In genomic region chr15:40941528-40942336, GRCh38 we compare ENCODE assay signal across 8 cellular contexts. TPM values are rescaled to one million over a fixed set of nuclear protein-coding genes. Genes with fewer than 3 reads are reported as not detected.
DNase-seq lines count a peak whose midpoint lies in the region; ATAC-seq and TF ChIP-seq lines count a peak whose summit lies in the region.

No MANE protein-coding gene starts in this region.

- TF ChIP-seq RAD21 in HCT116 (IDR thresholded peaks at IDR 0.05; ENCODE audit: low read depth): peak; percentile 53

- CTCF ChIA-PET in HCT116 (lab: Charles Lee): interaction anchor here (0.8 to 2.7 kb wide), 13 partner anchors 9 to 289 kb away, joined by 3 to 36 read pairs (median 5); partner anchors contain the start of genes CHAC1, CHP1 and DLL4

- ATAC-seq in HCT116: peak; percentile 87
- ATAC-seq in GM18870 (IDR thresholded peaks at IDR 0.05; ENCODE audit: unreplicated experiment): no peak

- POLR2A ChIA-PET in HCT116 (lab: Charles Lee): interaction anchor here (1.0 to 5.7 kb wide), 4 partner anchors 11 to 17 kb away, joined by 3 to 39 read pairs (median 22); partner anchors contain the start of genes CHAC1 and DLL4

- H3K36me3 ChIP-seq in HCT116 (ENCODE audit: control insufficient read depth in 1 of 2, insufficient read depth in 2 of 2, low read length in 2 of 2): no peaks in the 10 kb centered on the region
- no peaks in the 10 kb centered on the region for H3K36me3 ChIP-seq in breast epithelium

- no peaks in the 10 kb centered on the region for H3K27me3 ChIP-seq in HCT116 (ENCODE audit: insufficient read depth, low read length)
- no peaks in the 10 kb centered on the region for H3K27me3 ChIP-seq in breast epithelium

- peak overlapping the region; percentile 46 for H2AFZ ChIP-seq in HCT116 (ENCODE audit: low read depth, low read length, poor library complexity, severe bottlenecking)

- peak overlapping the region; percentile 53 to 60 for H3K4me3 ChIP-seq in HCT116 (replicated peaks in 1 of 2; ENCODE audit: low read depth in 1 of 2, low read length in 2 of 2)
- peak overlapping the region; percentile 44 to 77 (median 61) for H3K4me3 ChIP-seq in breast epithelium
- H3K4me3 ChIP-seq in skin epidermis: peak overlapping the region; percentile 23 to 56 (median 45)

- RAD21 ChIA-PET in HCT116 (lab: Charles Lee; ENCODE audit: low non-redundant PET in 1 of 2, low total read pairs in 2 of 2, uncharacterized antibody in 2 of 2, unreplicated experiment in 2 of 2): interaction anchor here in 1 of 2 experiments (1.2 to 1.6 kb wide), 2 partner anchors 13 to 35 kb away, joined by 4 read pairs; partner anchors contain the start of gene DLL4

- intact Hi-C loops in HCT116 (cut with micrococcal nuclease): no loop called here
- intact Hi-C loops in breast epithelium (cut with DNase I; ENCODE audit: low total_unique reads): no loop called here

- peak overlapping the region; percentile 73 for H3K9ac ChIP-seq in HCT116 (ENCODE audit: low read length)

- no TSS peak for BruUV-seq in HCT116 (replicated peaks; lab: Mats Ljungman, UMichigan)

- peak; percentile 70 for TF ChIP-seq CTCF in GM12874 (IDR thresholded peaks at IDR 0.05; ENCODE audit: insufficient read depth, low read depth, low read length)
- TF ChIP-seq CTCF in HCT116 (IDR thresholded peaks at IDR 0.05 in 2 of 3, conservative IDR thresholded peaks at IDR 0.05 in 1 of 3; ENCODE audit: borderline replicate concordance in 1 of 3, insufficient read depth in 1 of 3, low read depth in 2 of 3, low read length in 2 of 3): peak; percentile 20 to 33 (median 32); a peak in 3 of 6 replicates
- TF ChIP-seq CTCF in breast epithelium (IDR thresholded peaks at IDR 0.05): peak in 1 of 3 donors; percentile 92

- no peaks in the 10 kb centered on the region for H3K9me2 ChIP-seq in HCT116 (ENCODE audit: insufficient read depth)

- peak overlapping the region; percentile 97 for H3K4me2 ChIP-seq in HCT116 (ENCODE audit: low read length)

- H3K79me2 ChIP-seq in HCT116 (ENCODE audit: insufficient read depth, low read length): no peaks in the 10 kb centered on the region

- H3K27ac ChIP-seq in HCT116 (ENCODE audit: low read depth, low read length): peak overlapping the region; percentile 72
- peak overlapping the region; percentile 85 to 89 for H3K27ac ChIP-seq in breast epithelium
- peak overlapping the region; percentile 44 to 94 (median 82) for H3K27ac ChIP-seq in skin epidermis

- peak; percentile 55 for TF ChIP-seq POLR2A in HCT116 (IDR thresholded peaks at IDR 0.05; ENCODE audit: borderline replicate concordance, extremely low read depth, insufficient read depth, insufficient read length)
- no peak for TF ChIP-seq POLR2A in breast epithelium (IDR thresholded peaks at IDR 0.05)

- no peaks in the 10 kb centered on the region for H4K20me1 ChIP-seq in HCT116 (ENCODE audit: insufficient read depth)

- DNase-seq in HCT116 (ENCODE audit: low read depth, low spot score) (no peak), NAMALWA (ENCODE audit: low spot score) (peak; percentile 81), UCSD-AML1 (lab: John Stamatoyannopoulos, UW; ENCODE audit: unreplicated experiment) (peak; percentile 89), breast epithelium (ENCODE audit: low spot score in 2 of 2) (peak; percentile 62 to 66), iPS-NIHi11 (ENCODE audit: low spot score) (peak; percentile 95)

- no peaks in the 10 kb centered on the region for H3K9me3 ChIP-seq in HCT116 (ENCODE audit: control insufficient read depth in 1 of 2, insufficient read depth in 1 of 2, low read depth in 1 of 2, low read length in 2 of 2)
- H3K9me3 ChIP-seq in breast epithelium: no peaks in the 10 kb centered on the region

- H3K4me1 ChIP-seq in HCT116 (ENCODE audit: control insufficient read depth in 1 of 2, insufficient read depth in 2 of 2, low read length in 2 of 2): peaks cover 17 to 18% of the 10 kb centered on the region in 2 experiments; a peak in 3 of 4 replicates
- H3K4me1 ChIP-seq in breast epithelium: peaks cover 11 to 12% of the 10 kb centered on the region in 2 donors

TF ChIP-seq in HCT116, 20 proteins besides CTCF, POLR2A, EP300 and RAD21:
- TF ChIP-seq POLR2AphosphoS5 (IDR thresholded peaks at IDR 0.05; ENCODE audit: low read depth, low read length) (peak; percentile 45), ZFX (IDR thresholded peaks at IDR 0.05) (peak; percentile 87), SIN3A (IDR thresholded peaks at IDR 0.05; ENCODE audit: low read depth) (no peak), EZH2 (IDR thresholded peaks at IDR 0.05) (no peak)

RNA-seq across cellular contexts. Expression of gene CHAC1, which starts 11.5 kb away (rescaled TPM):
- total RNA-seq in HCT116 (2021; ENCODE audit: unreplicated experiment): 58.9 TPM
- polyA plus RNA-seq in HCT116 (2012): 70.2 and 93.5 TPM in 2 replicates
- 10 to 100 TPM in 1 of 3 donors, 1 to 10 TPM in 1, under 1 TPM in 1; 0.32 to 11.9 (median 2.9) TPM for total RNA-seq in breast epithelium

RNA-seq across cellular contexts. Expression of gene DLL4, which starts 12.6 kb away (rescaled TPM):
- total RNA-seq in HCT116 (2021; ENCODE audit: unreplicated experiment) (1.5 TPM), breast epithelium (10 to 100 TPM in 1 of 3 donors, 1 to 10 TPM in 2; 3.5 to 10.5 (median 5.0) TPM)
- polyA plus RNA-seq in HCT116 (2012): 1.0 and 1.2 TPM in 2 replicates

RNA-seq across cellular contexts. Expression of gene VPS18, which starts 47.5 kb away (rescaled TPM):
- total RNA-seq in HCT116 (2021; ENCODE audit: unreplicated experiment) (16.9 TPM), breast epithelium (10 to 100 TPM; 23.2 to 25.0 (median 23.9) TPM)
- polyA plus RNA-seq in HCT116 (2012): 9.3 and 10.0 TPM in 2 replicates
